17 cellular contexts compared by ENCODE assay signal in genomic region chr19:5028229-5028886, GRCh38.
"Had no signal": no experiment of that assay in that cellular context is flagged by ENCODE, and none has a peak within 500 bp of the region (broad histone marks: within the 10 kb centered on the region; RNA-seq: fewer than 3 reads in every experiment).

No MANE protein-coding gene starts in this region.

- H3K9me3 ChIP-seq: esophagus squamous epithelium, sigmoid colon, tibial artery, uterus had no signal

- H3K27ac Mint-ChIP-seq: activated naive CD8-positive, alpha-beta T cell treated with anti-CD3 and anti-CD28 coated beads, Interleukin-2, amount 50 U/mL, for 24 hours; natural killer cell treated with Interleukin-12 subunit alpha and Interleukin-12 subunit beta and Interleukin-15 and Interleukin-18, amount 100 ng/mL, for 72 hours; stimulated activated memory B cell treated with anti-CD40 and anti-IgM and Interleukin-4, amounts not matched to agents 10 μg/mL and 1 μg/mL and 100 μg/mL, for 72 hours had no signal

- H3K27ac ChIP-seq: esophagus squamous epithelium, sigmoid colon, tibial artery, uterus had no signal

- H3K4me3 ChIP-seq: esophagus squamous epithelium, sigmoid colon, tibial artery, uterus had no signal

- H3K36me3 Mint-ChIP-seq: activated naive CD4-positive, alpha-beta T cell treated with anti-CD3 and anti-CD28 coated beads, Interleukin-2, amount 10 ng/mL, durations not matched to agents 7 days and 5 days; natural killer cell treated with Interleukin-12 subunit alpha and Interleukin-12 subunit beta and Interleukin-15 and Interleukin-18, amount 100 ng/mL, for 72 hours; stimulated activated memory B cell treated with anti-CD40 and anti-IgM and Interleukin-4, amounts not matched to agents 10 μg/mL and 1 μg/mL and 100 μg/mL, for 72 hours; T-cell had no signal

- H3K27me3 Mint-ChIP-seq: activated naive CD4-positive, alpha-beta T cell treated with anti-CD3 and anti-CD28 coated beads, Interleukin-2, amount 10 ng/mL, durations not matched to agents 7 days and 5 days; activated naive CD8-positive, alpha-beta T cell treated with anti-CD3 and anti-CD28 coated beads, Interleukin-2, amount 50 U/mL, for 24 hours; effector memory CD8-positive, alpha-beta T cell; natural killer cell treated with Interleukin-12 subunit alpha and Interleukin-12 subunit beta and Interleukin-15 and Interleukin-18, amount 100 ng/mL, for 72 hours; stimulated activated memory B cell treated with anti-CD40 and anti-IgM and Interleukin-4, amounts not matched to agents 10 μg/mL and 1 μg/mL and 100 μg/mL, for 72 hours; T-cell had no signal

- H3K9me3 Mint-ChIP-seq: activated naive CD4-positive, alpha-beta T cell treated with anti-CD3 and anti-CD28 coated beads, Interleukin-2, amount 10 ng/mL, durations not matched to agents 7 days and 5 days; activated naive CD8-positive, alpha-beta T cell treated with anti-CD3 and anti-CD28 coated beads, Interleukin-2, amount 50 U/mL, for 24 hours; effector memory CD8-positive, alpha-beta T cell; natural killer cell treated with Interleukin-12 subunit alpha and Interleukin-12 subunit beta and Interleukin-15 and Interleukin-18, amount 100 ng/mL, for 72 hours; stimulated activated memory B cell treated with anti-CD40 and anti-IgM and Interleukin-4, amounts not matched to agents 10 μg/mL and 1 μg/mL and 100 μg/mL, for 72 hours; T-cell had no signal

- DNase-seq: activated CD4-positive, alpha-beta T cell treated with anti-CD3 and anti-CD28 coated beads, Interleukin-2, amount 50 U/mL, for 1 hour; activated CD8-positive, alpha-beta memory T cell treated with anti-CD3 and anti-CD28 coated beads, Interleukin-2, amount 50 U/mL, for 4 hours; activated effector memory CD4-positive, alpha-beta T cell treated with Interleukin-2 at 50 U/mL for 16 hours; activated naive CD4-positive, alpha-beta T cell treated with anti-CD3 and anti-CD28 coated beads, Interleukin-2, amount 10 ng/mL, durations not matched to agents 7 days and 5 days; activated naive CD8-positive, alpha-beta T cell treated with anti-CD3 and anti-CD28 coated beads, Interleukin-2, amount 50 U/mL, for 24 hours; activated T-cell treated with anti-CD3 and anti-CD28 coated beads, Interleukin-2, amount 50 U/mL, for 48 hours; effector memory CD8-positive, alpha-beta T cell; esophagus squamous epithelium; sigmoid colon; stimulated activated CD4-positive, alpha-beta T cell treated with anti-CD3 and anti-CD28 coated beads, Interleukin-4, amount 100 ng/mL, for 24 hours; T-cell; T-helper 9 cell; tibial artery; uterus had no signal

- H3K27me3 ChIP-seq: esophagus squamous epithelium, sigmoid colon, tibial artery, uterus had no signal

- H3K36me3 ChIP-seq: uterus had no signal

- H3K4me1 Mint-ChIP-seq: activated naive CD4-positive, alpha-beta T cell treated with anti-CD3 and anti-CD28 coated beads, Interleukin-2, amount 10 ng/mL, durations not matched to agents 7 days and 5 days; activated naive CD8-positive, alpha-beta T cell treated with anti-CD3 and anti-CD28 coated beads, Interleukin-2, amount 50 U/mL, for 24 hours had no signal

- H3K4me3 Mint-ChIP-seq: activated naive CD4-positive, alpha-beta T cell treated with anti-CD3 and anti-CD28 coated beads, Interleukin-2, amount 10 ng/mL, durations not matched to agents 7 days and 5 days; activated naive CD8-positive, alpha-beta T cell treated with anti-CD3 and anti-CD28 coated beads, Interleukin-2, amount 50 U/mL, for 24 hours; effector memory CD8-positive, alpha-beta T cell; natural killer cell treated with Interleukin-12 subunit alpha and Interleukin-12 subunit beta and Interleukin-15 and Interleukin-18, amount 100 ng/mL, for 72 hours; stimulated activated memory B cell treated with anti-CD40 and anti-IgM and Interleukin-4, amounts not matched to agents 10 μg/mL and 1 μg/mL and 100 μg/mL, for 72 hours; T-cell had no signal

- ATAC-seq: activated CD4-positive, CD25-positive, alpha-beta regulatory T cell treated with anti-CD3 and anti-CD28 coated beads, Interleukin-2, amount 50 U/mL, for 24 hours; activated naive CD8-positive, alpha-beta T cell treated with anti-CD3 and anti-CD28 coated beads, Interleukin-2, amount 50 U/mL, for 24 hours; effector memory CD8-positive, alpha-beta T cell; natural killer cell treated with Interleukin-12 subunit alpha and Interleukin-12 subunit beta and Interleukin-15 and Interleukin-18, amount 100 ng/mL, for 72 hours; stimulated activated memory B cell treated with anti-CD40 and anti-IgM and Interleukin-4, amounts not matched to agents 10 μg/mL and 1 μg/mL and 100 μg/mL, for 72 hours; T-cell had no signal
